10 cellular contexts compared by ENCODE assay signal in the genomic region with DNA sequence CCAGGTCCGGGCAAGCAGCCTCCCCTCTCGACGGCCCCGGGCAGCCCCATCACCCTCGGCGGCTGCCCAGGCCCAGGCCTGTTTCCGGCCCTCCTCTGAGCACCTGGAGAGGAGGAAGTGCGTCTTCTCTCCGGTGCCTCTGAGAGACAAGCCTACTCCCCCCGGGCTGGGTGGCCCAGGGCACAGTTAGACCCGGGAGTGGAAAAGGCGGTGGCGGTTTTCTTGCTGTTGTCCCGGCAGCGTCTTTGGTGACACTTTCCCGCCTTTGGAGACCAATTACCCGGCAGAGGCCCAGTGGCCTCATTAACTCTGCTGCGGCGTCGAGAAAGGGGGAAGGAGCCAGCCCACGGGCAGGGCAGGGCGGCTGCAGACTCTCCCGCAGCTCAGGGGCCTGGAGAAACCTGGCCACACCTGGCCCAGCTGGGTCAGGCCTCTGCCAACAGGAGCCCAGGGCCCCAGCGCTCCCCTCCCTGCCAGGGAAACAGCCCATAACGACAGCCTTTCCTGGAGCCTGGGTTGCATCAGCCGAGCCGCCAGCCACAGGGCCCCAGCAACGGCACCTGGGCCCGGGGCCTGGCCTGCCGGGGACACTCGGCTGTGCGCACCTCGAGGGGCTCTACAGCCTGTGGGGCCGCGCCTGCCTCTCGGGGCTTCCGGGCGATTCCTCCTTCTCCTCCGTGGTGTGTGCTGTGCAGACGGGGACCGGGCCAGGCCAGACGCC. TPM values are rescaled to one million over a fixed set of nuclear protein-coding genes. Genes with fewer than 3 reads are reported as not detected.
A peak's percentile ranks its signal among the peaks of the same experiment; 100 is the strongest.
DNase-seq lines count a peak whose midpoint lies in the region; ATAC-seq and TF ChIP-seq lines count a peak whose summit lies in the region.
"Had no signal": no experiment of that assay in that cellular context is flagged by ENCODE, and none has a peak within 500 bp of the region (broad histone marks: within the 10 kb centered on the region; RNA-seq: fewer than 3 reads in every experiment).

No MANE protein-coding gene starts in this region.

- ATAC-seq in activated naive CD8-positive, alpha-beta T cell treated with anti-CD3 and anti-CD28 coated beads, Interleukin-2, amount 50 U/mL, for 24 hours, result peak; percentile 80
- ATAC-seq in HG02870 (IDR thresholded peaks at IDR 0.05; ENCODE audit: unreplicated experiment), result no peak
- no peak for ATAC-seq in HG03378 (IDR thresholded peaks at IDR 0.05; ENCODE audit: unreplicated experiment)

- TF ChIP-seq CTCF in WERI-Rb-1 (IDR thresholded peaks at IDR 0.05; ENCODE audit: low read depth, low read length), result no peak

- H3K27me3 ChIP-seq in SJCRH30 (peaks cover 15% of the 10 kb centered on the region), WERI-Rb-1 (ENCODE audit: insufficient read depth, low read depth, severe bottlenecking) (no peaks in the 10 kb centered on the region)

- H3K9me3 ChIP-seq in SJCRH30 (replicated peaks) (no peaks in the 10 kb centered on the region), WERI-Rb-1 (ENCODE audit: severe bottlenecking) (no peaks in the 10 kb centered on the region)
- H3K9me3 ChIP-seq: A549 had no signal

- H3K27ac ChIP-seq in SJCRH30 (peak overlapping the region; percentile 68), WERI-Rb-1 (no peak overlapping the region)

- no peaks in the 10 kb centered on the region for H3K9me3 Mint-ChIP-seq in activated naive CD8-positive, alpha-beta T cell treated with anti-CD3 and anti-CD28 coated beads, Interleukin-2, amount 50 U/mL, for 24 hours

- peak overlapping the region; percentile 56 for H3K4me3 Mint-ChIP-seq in activated naive CD8-positive, alpha-beta T cell treated with anti-CD3 and anti-CD28 coated beads, Interleukin-2, amount 50 U/mL, for 24 hours

- DNase-seq in NCI-H1417 (lab: John Stamatoyannopoulos, UW) (peak; percentile 85 to 88 (median 86)), NCI-H1417 treated with DMSO at 0.1 percent for 48 hours (lab: John Stamatoyannopoulos, UW) (no peak), SJCRH30 (peak; percentile 56 to 62), WERI-Rb-1 (no peak)
- peak; percentile 73 for DNase-seq in activated naive CD8-positive, alpha-beta T cell treated with anti-CD3 and anti-CD28 coated beads, Interleukin-2, amount 50 U/mL, for 24 hours
- peak; percentile 51 to 73 (median 55) for DNase-seq in stimulated activated CD4-positive, alpha-beta T cell treated with anti-CD3 and anti-CD28 coated beads, Interleukin-12 subunit alpha, Interleukin-12 subunit beta, amount 100 ng/mL, for 48 hours (ENCODE audit: low read depth in 2 of 3, low spot score in 1 of 3)

- H3K4me1 Mint-ChIP-seq in activated naive CD8-positive, alpha-beta T cell treated with anti-CD3 and anti-CD28 coated beads, Interleukin-2, amount 50 U/mL, for 24 hours, result peaks cover 29% of the 10 kb centered on the region

- no peaks in the 10 kb centered on the region for H3K36me3 ChIP-seq in SJCRH30
- no peaks in the 10 kb centered on the region for H3K36me3 ChIP-seq in WERI-Rb-1

- H3K27ac Mint-ChIP-seq in activated naive CD8-positive, alpha-beta T cell treated with anti-CD3 and anti-CD28 coated beads, Interleukin-2, amount 50 U/mL, for 24 hours, result peak overlapping the region; percentile 88

- H3K27me3 Mint-ChIP-seq in activated naive CD8-positive, alpha-beta T cell treated with anti-CD3 and anti-CD28 coated beads, Interleukin-2, amount 50 U/mL, for 24 hours, result no peaks in the 10 kb centered on the region

- H3K4me1 ChIP-seq in SJCRH30, result peaks cover 35% of the 10 kb centered on the region
- H3K4me1 ChIP-seq: A549 had no signal

- no peaks in the 10 kb centered on the region for H3K36me3 Mint-ChIP-seq in activated naive CD8-positive, alpha-beta T cell treated with anti-CD3 and anti-CD28 coated beads, Interleukin-2, amount 50 U/mL, for 24 hours (ENCODE audit: low read depth)

- H3K4me3 ChIP-seq in SJCRH30 (peak overlapping the region; percentile 57), WERI-Rb-1 (ENCODE audit: low read depth, low read length) (no peak overlapping the region)
- H3K4me3 ChIP-seq: A549 had no signal

RNA-seq across cellular contexts. Expression of gene C1orf159, which starts 28.4 kb away (rescaled TPM):
- total RNA-seq in SJCRH30 (2014; rRNA removed; shearing (Covaris generic)), result 19.9 and 20.8 TPM in 2 replicates

RNA-seq across cellular contexts. Expression of gene TTLL10, which starts 29.4 kb away (rescaled TPM):
- 0.42 and 0.73 TPM in 2 replicates for total RNA-seq in SJCRH30 (2014; rRNA removed; shearing (Covaris generic))
- total RNA-seq: myocyte had no signal

Comparison
In these comparisons a context has a peak if more than half of its experiments do, and no peak if none do; other contexts are left out.
1. DNase-seq: peak in NCI-H1417 (3 of 3), SJCRH30 (2 of 2), activated naive CD8-positive, alpha-beta T cell treated with anti-CD3 and anti-CD28 coated beads, Interleukin-2, amount 50 U/mL, for 24 hours (single experiment) and stimulated activated CD4-positive, alpha-beta T cell treated with anti-CD3 and anti-CD28 coated beads, Interleukin-12 subunit alpha, Interleukin-12 subunit beta, amount 100 ng/mL, for 48 hours (3 of 3); none in NCI-H1417 treated with DMSO at 0.1 percent for 48 hours (single experiment) and WERI-Rb-1 (single experiment).